Comparison of ENCODE assay signal across 17 cellular contexts in the genomic region with DNA sequence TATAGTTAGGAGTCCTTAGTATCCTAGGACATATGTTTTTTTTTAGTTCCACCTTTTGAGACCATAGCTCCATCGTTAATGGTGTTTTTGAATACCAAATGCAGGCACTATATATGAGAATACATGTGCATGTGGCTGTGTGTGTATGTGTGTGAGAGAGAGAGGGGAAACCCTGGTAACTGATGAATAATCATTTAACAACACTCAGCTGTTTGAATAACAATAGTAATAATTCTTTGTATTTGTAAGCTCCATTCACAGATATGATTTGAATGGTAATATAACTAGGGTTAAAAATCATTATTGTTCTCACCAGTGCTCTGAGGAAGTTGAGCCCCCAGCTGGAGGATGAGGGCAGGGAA. TPM values are rescaled to one million over a fixed set of nuclear protein-coding genes. Genes with fewer than 3 reads are reported as not detected.
DNase-seq lines count a peak whose midpoint lies in the region; ATAC-seq, FAIRE-seq and TF ChIP-seq lines count a peak whose summit lies in the region.
"Had no signal": no experiment of that assay in that cellular context is flagged by ENCODE, and none has a peak within 500 bp of the region (broad histone marks: within the 10 kb centered on the region; RNA-seq: fewer than 3 reads in every experiment).

No MANE protein-coding gene starts in this region.

- H2AK5ac ChIP-seq in mesenchymal stem cell (ENCODE audit: low read length, severe bottlenecking) = no peak overlapping the region

- no peak overlapping the region for H3K4ac ChIP-seq in mesenchymal stem cell (ENCODE audit: low read depth in 1 of 2, low read length in 2 of 2)

- ATAC-seq in PC-3 = peak; percentile 46
- no peak for ATAC-seq in HG02885 (IDR thresholded peaks at IDR 0.05; ENCODE audit: poor library complexity, unreplicated experiment)
- ATAC-seq: HepG2 had no signal

- TF ChIP-seq CTCF in PC-3 (conservative IDR thresholded peaks at IDR 0.05; ENCODE audit: low read depth, low read length) (no peak), dorsolateral prefrontal cortex (IDR thresholded peaks at IDR 0.05 in 54 of 56, conservative IDR thresholded peaks at IDR 0.05 in 2 of 56; ENCODE audit: low read depth in 1 of 56, partially characterized antibody in 56 of 56) (no peak)

- DNase-seq in DMS79 treated with DMSO at 0.1 percent for 48 hours (lab: John Stamatoyannopoulos, UW) (peak; percentile 77), DMS79 (lab: John Stamatoyannopoulos, UW) (no peak), PC-3 (no peak), dorsolateral prefrontal cortex (no peak), mesenchymal stem cell (no peak), amygdala (lab: John Stamatoyannopoulos, UW) (no peak), frontal cortex (ENCODE audit: low spot score in 2 of 2) (no peak)
- DNase-seq: NCI-H1436; NCI-H2081; NCI-H2227 treated with DMSO at 0.1 percent for 48 hours; NCI-H524 treated with DMSO at 0.1 percent for 48 hours; NK-92 treated with Interleukin-12 subunit alpha and Interleukin-12 subunit beta, amount 100 ng/mL, for 24 hours had no signal

- H2AFZ ChIP-seq in PC-3 (ENCODE audit: low read length) = no peak overlapping the region
- H2AFZ ChIP-seq in mesenchymal stem cell (ENCODE audit: low read depth, low read length) = no peak overlapping the region
- H2AFZ ChIP-seq: PC-9 had no signal

- POLR2A ChIA-PET in PC-3 (lab: Charles Lee; ENCODE audit: unreplicated experiment) = interaction anchor here (0.7 kb wide), 1 partner anchor 29 kb away, joined by 3 read pairs; a partner anchor contains a TSS

- 89% methylated on average over 1 of the region's 1 CpG for WGBS in mesenchymal stem cell

- no peak overlapping the region for H4K91ac ChIP-seq in mesenchymal stem cell (ENCODE audit: low read length)

- no peaks in the 10 kb centered on the region for H3K79me2 ChIP-seq in PC-3 (ENCODE audit: low read length)

- intact Hi-C loops in PC-3 (cut with micrococcal nuclease) (no loop called here), dorsolateral prefrontal cortex (cut with DNase I) (no loop called here)

- no peak overlapping the region for H2BK5ac ChIP-seq in mesenchymal stem cell (ENCODE audit: low read depth, low read length, poor library complexity, severe bottlenecking)

- H3K4me2 ChIP-seq in PC-3 (ENCODE audit: low read length) = no peak overlapping the region
- no peak overlapping the region for H3K4me2 ChIP-seq in mesenchymal stem cell (ENCODE audit: low read length, poor library complexity, severe bottlenecking)
- H3K4me2 ChIP-seq: PC-9 had no signal

- BruUV-seq in PC-3 (replicated peaks; lab: Mats Ljungman, UMichigan) = no TSS peak

- peaks cover 12% of the 10 kb centered on the region for H3K79me1 ChIP-seq in mesenchymal stem cell (replicated peaks; ENCODE audit: low read length, poor library complexity, severe bottlenecking)

- H2BK12ac ChIP-seq in mesenchymal stem cell (ENCODE audit: low read length in 2 of 2) = no peak overlapping the region

- CTCF ChIA-PET in PC-3 (lab: Charles Lee) = no interaction called here

- H3F3A ChIP-seq in PC-3 (ENCODE audit: low read length, unreplicated experiment) = no peaks in the 10 kb centered on the region

- FAIRE-seq in frontal cortex (lab: Jason Lieb, UNC) = no peak
- FAIRE-seq: HepG2 had no signal

- no peak overlapping the region for H2BK15ac ChIP-seq in mesenchymal stem cell (ENCODE audit: low read depth, poor library complexity, severe bottlenecking)

- no peaks in the 10 kb centered on the region for H3K9me2 ChIP-seq in PC-3 (replicated peaks; ENCODE audit: low read length)

- H3K4me1 ChIP-seq in PC-3 (ENCODE audit: insufficient read depth, low read length) (peaks cover 13% of the 10 kb centered on the region), mesenchymal stem cell (ENCODE audit: control insufficient read depth, insufficient read depth, low read depth, low read length) (peaks cover 3% of the 10 kb centered on the region)

- H3K23ac ChIP-seq in mesenchymal stem cell (ENCODE audit: low read length in 2 of 2) = no peak overlapping the region

- no peak overlapping the region for H2BK120ac ChIP-seq in mesenchymal stem cell (ENCODE audit: low read depth, low read length)

- no peaks in the 10 kb centered on the region for H3K9me3 ChIP-seq in PC-3 (ENCODE audit: low read length)
- no peaks in the 10 kb centered on the region for H3K9me3 ChIP-seq in mesenchymal stem cell (ENCODE audit: control insufficient read depth, low read length)

- H3K27ac ChIP-seq in PC-3 (ENCODE audit: low read length) (no peak overlapping the region), dorsolateral prefrontal cortex (peak overlapping the region in 43 of 59 donors; percentile 10 to 92 (median 78)), mesenchymal stem cell (ENCODE audit: low read length, poor library complexity, severe bottlenecking) (no peak overlapping the region)
- H3K27ac ChIP-seq: 22Rv1; BLaER1 treated with 17β-estradiol and CSF1 and Interleukin-3, amounts not matched to agents 10 nM and 100 nM; PC-9 had no signal

- no peak overlapping the region for H3K14ac ChIP-seq in mesenchymal stem cell (ENCODE audit: low read length in 2 of 2)

- H3K4me3 ChIP-seq in PC-3 (ENCODE audit: low read length) (no peak overlapping the region), dorsolateral prefrontal cortex (peak overlapping the region in 2 of 59 donors; percentile 2 to 12), mesenchymal stem cell (ENCODE audit: insufficient read depth in 1 of 2, low read depth in 1 of 2, low read length in 2 of 2) (no peak overlapping the region)
- H3K4me3 ChIP-seq: BLaER1 treated with 17β-estradiol and CSF1 and Interleukin-3, amounts not matched to agents 10 nM and 100 nM; PC-9 had no signal

- no peaks in the 10 kb centered on the region; the same call in 1 of the 2 replicates for H4K20me1 ChIP-seq in PC-3 (ENCODE audit: low read length)

- H3K36me3 ChIP-seq in PC-3 (ENCODE audit: low read depth, low read length) (no peaks in the 10 kb centered on the region), mesenchymal stem cell (ENCODE audit: control insufficient read depth in 1 of 2, insufficient read depth in 2 of 2, low read depth in 1 of 2, low read length in 2 of 2) (no peaks in the 10 kb centered on the region)
- H3K36me3 ChIP-seq: BLaER1 treated with 17β-estradiol and CSF1 and Interleukin-3, amounts not matched to agents 10 nM and 100 nM had no signal

- no peak overlapping the region for H4K8ac ChIP-seq in mesenchymal stem cell (ENCODE audit: low read length)

- no peak overlapping the region for H3K18ac ChIP-seq in mesenchymal stem cell (ENCODE audit: low read depth in 1 of 2, low read length in 2 of 2)

- H3K27me3 ChIP-seq in PC-3 (ENCODE audit: low read length) (no peaks in the 10 kb centered on the region), dorsolateral prefrontal cortex (no peaks in the 10 kb centered on the region), mesenchymal stem cell (ENCODE audit: control insufficient read depth in 1 of 2, insufficient read depth in 1 of 2, low read length in 2 of 2) (no peaks in the 10 kb centered on the region)

- no peak overlapping the region for H3K9ac ChIP-seq in PC-3 (ENCODE audit: low read length)
- peak overlapping the region; percentile 29 for H3K9ac ChIP-seq in mesenchymal stem cell (ENCODE audit: low read length)
- H3K9ac ChIP-seq: BLaER1 treated with 17β-estradiol and CSF1 and Interleukin-3, amounts not matched to agents 10 nM and 100 nM had no signal

RNA-seq across cellular contexts. Expression of a gene that starts 28.9 kb away (rescaled TPM):
- total RNA-seq in PC-3 (2014; rRNA removed) (12.0 TPM in 2 replicates), dorsolateral prefrontal cortex (10 to 100 TPM; 24.3 to 74.2 (median 42.9) TPM), frontal cortex (116 TPM)
- 5.9 TPM for polyA plus RNA-seq in mesenchymal stem cell (2013, experiment 1 of 2)
- 5.2 TPM for polyA plus RNA-seq in mesenchymal stem cell (2013, experiment 2 of 2)

Comparison
In these comparisons a context has a peak if more than half of its experiments do, and no peak if none do; other contexts are left out.
1. H3K27ac ChIP-seq: peak in dorsolateral prefrontal cortex (43 of 59); none in PC-3 (single experiment) and mesenchymal stem cell (single experiment).